ENCODE assay signal across 9 cellular contexts in the genomic region with DNA sequence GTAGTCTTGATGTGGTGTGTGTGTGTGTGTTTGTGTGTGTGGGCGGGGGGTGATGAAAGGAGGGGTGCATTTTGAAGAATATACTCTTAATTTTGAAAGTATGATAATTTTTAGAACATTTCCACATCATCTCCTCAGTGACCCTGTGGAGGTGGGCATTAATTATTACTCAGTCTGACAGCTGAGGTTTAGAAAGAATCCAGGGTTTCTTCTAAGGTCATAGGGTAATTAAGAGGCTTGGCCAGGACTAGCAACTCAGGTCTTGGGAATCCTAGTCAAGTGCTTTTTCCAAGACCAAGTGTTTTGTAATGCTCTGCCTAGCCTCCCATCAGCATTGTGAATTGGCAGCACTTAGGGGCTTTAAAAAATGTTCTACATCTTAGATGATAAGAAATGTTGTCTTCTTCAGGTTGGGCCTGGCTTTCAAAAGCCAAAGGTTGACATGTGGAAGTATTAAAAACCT.
DNase-seq lines count a peak whose midpoint lies in the region; TF ChIP-seq lines count a peak whose summit lies in the region.
"Had no signal": no experiment of that assay in that cellular context is flagged by ENCODE, and none has a peak within 500 bp of the region (broad histone marks: within the 10 kb centered on the region; RNA-seq: fewer than 3 reads in every experiment).

No MANE protein-coding gene starts in this region.

- no peaks in the 10 kb centered on the region for H4K20me1 ChIP-seq in PC-9 (ENCODE audit: insufficient read depth)

- no TSS peak for BruUV-seq in PC-9 (replicated peaks; lab: Mats Ljungman, UMichigan)

- no peak for TF ChIP-seq POLR2A in esophagus muscularis mucosa (IDR thresholded peaks at IDR 0.05; ENCODE audit: low read depth)

- no peak for DNase-seq in CD4-positive, alpha-beta memory T cell
- DNase-seq in PC-9 (peak in 1 of 2 experiments; percentile 83), esophagus muscularis mucosa (ENCODE audit: extremely low spot score) (no peak), osteocyte (ENCODE audit: extremely low spot score, unreplicated experiment) (no peak), SKM-1 treated with dmso at 0.1 percent for 144 hours (lab: John Stamatoyannopoulos, UW; ENCODE audit: unreplicated experiment) (no peak), HuH-7.5 (ENCODE audit: low spot score) (no peak), cerebellar nuclear complex (lab: John Stamatoyannopoulos, UW) (no peak)
- no peak for DNase-seq in activated CD8-positive, alpha-beta memory T cell treated with anti-CD3 and anti-CD28 coated beads for 24 hours
- DNase-seq: head of caudate nucleus had no signal

- peaks cover 0 to 32% of the 10 kb centered on the region in 2 donors for H3K36me3 Mint-ChIP-seq in CD4-positive, alpha-beta memory T cell
- H3K36me3 Mint-ChIP-seq in osteocyte (ENCODE audit: unreplicated experiment) = no peaks in the 10 kb centered on the region

- peaks cover 15% of the 10 kb centered on the region for H3K4me1 ChIP-seq in CD4-positive, alpha-beta memory T cell (ENCODE audit: insufficient read depth, low read length)
- peaks cover 40% of the 10 kb centered on the region for H3K4me1 ChIP-seq in PC-9 (replicated peaks; ENCODE audit: insufficient read depth)
- H3K4me1 ChIP-seq in esophagus muscularis mucosa = peaks cover 87 to 94% (median 90%) of the 10 kb centered on the region in 4 donors

- H3K27me3 ChIP-seq in CD4-positive, alpha-beta memory T cell (ENCODE audit: insufficient read depth, low read length) = no peaks in the 10 kb centered on the region
- no peaks in the 10 kb centered on the region for H3K27me3 ChIP-seq in PC-9 (ENCODE audit: insufficient read depth, low read depth)
- H3K27me3 ChIP-seq in esophagus muscularis mucosa = no peaks in the 10 kb centered on the region

- no peaks in the 10 kb centered on the region for H3K36me3 ChIP-seq in CD4-positive, alpha-beta memory T cell (ENCODE audit: insufficient read depth, low read length)
- H3K36me3 ChIP-seq in PC-9 (ENCODE audit: low read depth) (no peaks in the 10 kb centered on the region), esophagus muscularis mucosa (no peaks in the 10 kb centered on the region)

- POLR2A ChIA-PET in CD4-positive, alpha-beta memory T cell (lab: Charles Lee; ENCODE audit: partially characterized antibody) = interaction anchor here (1.9 to 15.0 kb wide), 3 partner anchors 18 to 62 kb away, joined by 8 to 665 read pairs (median 304); no protein-coding TSS in a partner anchor
- POLR2A ChIA-PET in PC-9 (lab: Charles Lee; ENCODE audit: unreplicated experiment) = no interaction called here

- CTCF ChIA-PET in CD4-positive, alpha-beta memory T cell (lab: Charles Lee; ENCODE audit: partially characterized antibody) = interaction anchor here (0.7 to 11.0 kb wide), 7 partner anchors 19 to 148 kb away, joined by 3 to 199 read pairs (median 6); no protein-coding TSS in a partner anchor
- CTCF ChIA-PET in PC-9 (lab: Charles Lee) = no interaction called here

- no peak overlapping the region for H2AFZ ChIP-seq in PC-9

- peaks cover 51% of the 10 kb centered on the region for H3F3A ChIP-seq in PC-9 (ENCODE audit: insufficient read depth, low read depth)

- peak overlapping the region; percentile 49 to 97 (median 95) for H3K27ac Mint-ChIP-seq in CD4-positive, alpha-beta memory T cell
- peak overlapping the region; percentile 92 for H3K27ac Mint-ChIP-seq in osteocyte (ENCODE audit: unreplicated experiment)

- no peak overlapping the region for H3K27ac ChIP-seq in CD4-positive, alpha-beta memory T cell (ENCODE audit: low read depth, low read length)
- H3K27ac ChIP-seq in PC-9 = peak overlapping the region; percentile 95
- peak overlapping the region; percentile 83 to 92 (median 85) for H3K27ac ChIP-seq in esophagus muscularis mucosa (replicated peaks in 1 of 4)

- peak overlapping the region; percentile 91 for H3K4me2 ChIP-seq in PC-9

- no peaks in the 10 kb centered on the region for H3K9me2 ChIP-seq in PC-9 (ENCODE audit: insufficient read depth)

- H3K4me3 ChIP-seq in CD4-positive, alpha-beta memory T cell (ENCODE audit: low read length in 2 of 2) = no peak overlapping the region
- H3K4me3 ChIP-seq in PC-9 (peak overlapping the region; percentile 90), esophagus muscularis mucosa (no peak overlapping the region)

- 86% methylated on average over 1 of the region's 1 CpG for WGBS in esophagus muscularis mucosa

- TF ChIP-seq CTCF in PC-9 (conservative IDR thresholded peaks at IDR 0.05) (no peak), esophagus muscularis mucosa (IDR thresholded peaks at IDR 0.05) (no peak), osteocyte (IDR thresholded peaks at IDR 0.05) (no peak)

- H3K4me3 Mint-ChIP-seq in CD4-positive, alpha-beta memory T cell = peak overlapping the region in 7 of 8 donors; percentile 86 to 100 (median 94)
- peak overlapping the region; percentile 73 for H3K4me3 Mint-ChIP-seq in osteocyte (ENCODE audit: unreplicated experiment)

- TF ChIP-seq EP300 in esophagus muscularis mucosa (IDR thresholded peaks at IDR 0.05) = no peak

- no peaks in the 10 kb centered on the region for H3K9me3 Mint-ChIP-seq in CD4-positive, alpha-beta memory T cell
- no peaks in the 10 kb centered on the region for H3K9me3 Mint-ChIP-seq in osteocyte (ENCODE audit: unreplicated experiment)

- H3K79me2 ChIP-seq in PC-9 (ENCODE audit: low read depth) = peaks cover 50% of the 10 kb centered on the region

- H3K9me3 ChIP-seq in CD4-positive, alpha-beta memory T cell (ENCODE audit: control insufficient read depth in 1 of 2, low read length in 2 of 2) = no peaks in the 10 kb centered on the region
- no peaks in the 10 kb centered on the region for H3K9me3 ChIP-seq in PC-9 (ENCODE audit: insufficient read depth, low read depth)
- H3K9me3 ChIP-seq in esophagus muscularis mucosa = no peaks in the 10 kb centered on the region

- H3K4me1 Mint-ChIP-seq in CD4-positive, alpha-beta memory T cell = peaks cover 19 to 50% (median 24%) of the 10 kb centered on the region in 4 donors
- H3K4me1 Mint-ChIP-seq in osteocyte (ENCODE audit: unreplicated experiment) = peaks cover 60% of the 10 kb centered on the region

- no peaks in the 10 kb centered on the region for H3K27me3 Mint-ChIP-seq in CD4-positive, alpha-beta memory T cell
- no peaks in the 10 kb centered on the region for H3K27me3 Mint-ChIP-seq in osteocyte (ENCODE audit: unreplicated experiment)

- intact Hi-C loops in CD4-positive, alpha-beta memory T cell (cut with micrococcal nuclease) = loop anchor here (5.0 to 10.0 kb wide), 3 partner anchors 76 to 582 kb away; partner anchors contain the start of genes PSME4 and RTN4
- intact Hi-C loops in PC-9 (cut with micrococcal nuclease; ENCODE audit: unreplicated experiment) = no loop called here
- intact Hi-C loops in esophagus muscularis mucosa (cut with DNase I) = no loop called here
